Comparison of ENCODE assay signal across 10 cellular contexts in genomic region chr6:2158596-2159271, GRCh38.
DNase-seq lines count a peak whose midpoint lies in the region; ATAC-seq and TF ChIP-seq lines count a peak whose summit lies in the region.
"Had no signal": no experiment of that assay in that cellular context is flagged by ENCODE, and none has a peak within 500 bp of the region (broad histone marks: within the 10 kb centered on the region; RNA-seq: fewer than 3 reads in every experiment).

No MANE protein-coding gene starts in this region.

- H3K27ac Mint-ChIP-seq in chondrocyte (ENCODE audit: unreplicated experiment) (no peak overlapping the region), nephron (no peak overlapping the region)

- no peaks in the 10 kb centered on the region for H3K36me3 ChIP-seq in IMR-90 (ENCODE audit: control insufficient read depth, insufficient read depth, low read length)

- peak overlapping the region; percentile 97 for H4K5ac ChIP-seq in IMR-90 (ENCODE audit: low read depth, low read length)

- H3K27ac ChIP-seq in IMR-90 (ENCODE audit: insufficient read depth, low read length): peak overlapping the region; percentile 84; the same call in 1 of the 2 replicates

- peak overlapping the region in 1 of 2 experiments; percentile 28; a peak in 1 of 4 replicates for H4K8ac ChIP-seq in IMR-90 (ENCODE audit: low read depth in 2 of 2, low read length in 2 of 2)

- H3K9me3 Mint-ChIP-seq in chondrocyte (ENCODE audit: low read depth): no peaks in the 10 kb centered on the region
- H3K9me3 Mint-ChIP-seq in nephron: no peaks in the 10 kb centered on the region

- peaks cover 12% of the 10 kb centered on the region for H3K4me1 ChIP-seq in IMR-90 (ENCODE audit: control insufficient read depth, insufficient read depth, low read length)

- CTCF ChIA-PET in IMR-90 (lab: Yijun Ruan, JAX): no interaction called here

- H3K79me1 ChIP-seq in IMR-90 (ENCODE audit: low read depth in 1 of 2, low read length in 2 of 2): peaks cover 10 to 17% of the 10 kb centered on the region in 2 experiments

- peak overlapping the region; percentile 67; the same call in 1 of the 2 replicates for H2AK5ac ChIP-seq in IMR-90 (ENCODE audit: low read depth, low read length)

- H4K20me1 ChIP-seq in IMR-90 (ENCODE audit: insufficient read depth, low read length): no peaks in the 10 kb centered on the region

- H3K27me3 ChIP-seq in IMR-90 (ENCODE audit: control insufficient read depth, insufficient read depth, low read length): no peaks in the 10 kb centered on the region

- peak overlapping the region; percentile 53 for H2BK5ac ChIP-seq in IMR-90 (ENCODE audit: low read depth, low read length, poor library complexity, severe bottlenecking)

- no peak overlapping the region for H3K4me3 ChIP-seq in IMR-90 (ENCODE audit: insufficient read depth, low read depth, low read length)
- H3K4me3 ChIP-seq: SK-N-MC had no signal

- peak overlapping the region; percentile 67; the same call in 1 of the 2 replicates for H2BK20ac ChIP-seq in IMR-90 (ENCODE audit: low read depth, low read length)

- H3K4ac ChIP-seq in IMR-90 (ENCODE audit: low read depth, low read length): peak overlapping the region; percentile 64

- peak overlapping the region; percentile 51; the same call in 2 of the 3 replicates for H2BK15ac ChIP-seq in IMR-90 (ENCODE audit: low read depth, low read length)

- H3K56ac ChIP-seq in IMR-90 (ENCODE audit: extremely low read depth, insufficient read depth, low read length): no peak overlapping the region

- H4K91ac ChIP-seq in IMR-90 (ENCODE audit: insufficient read depth, low read depth, low read length): peak overlapping the region; percentile 30; the same call in 1 of the 2 replicates

- H3K9me3 ChIP-seq in IMR-90 (ENCODE audit: control insufficient read depth, insufficient read depth, low read length): no peaks in the 10 kb centered on the region

- no peak overlapping the region for H3K4me3 Mint-ChIP-seq in chondrocyte (ENCODE audit: unreplicated experiment)
- no peak overlapping the region for H3K4me3 Mint-ChIP-seq in nephron

- H3K9ac ChIP-seq in IMR-90 (ENCODE audit: low read depth, low read length): no peak overlapping the region

- H2BK120ac ChIP-seq in IMR-90 (ENCODE audit: low read depth, low read length): peak overlapping the region; percentile 47

- no peak overlapping the region for H2AFZ ChIP-seq in IMR-90 (replicated peaks; ENCODE audit: low read length, poor library complexity)

- in situ Hi-C loops in IMR-90 (cut with MboI; ENCODE audit: low sequenced_read_pairs): no loop called here

- H3K18ac ChIP-seq in IMR-90 (ENCODE audit: low read depth, low read length): peak overlapping the region; percentile 92

- 70% methylated on average over 6 of the region's 12 CpGs; no CpG with 5 or more reads in 1 of the 2 experiments for WGBS in IMR-90 (ENCODE audit: extremely low coverage in 2 of 2, insufficient read length in 1 of 2), 2 experiments

- DNase-seq in EL (peak; percentile 20), IMR-90 (peak; percentile 12), chondrocyte (ENCODE audit: low spot score) (no peak), DMS79 (lab: John Stamatoyannopoulos, UW) (no peak), NK-92 (lab: John Stamatoyannopoulos, UW; ENCODE audit: unreplicated experiment) (no peak)
- DNase-seq: activated naive CD4-positive, alpha-beta T cell; left cardiac atrium had no signal

- no peaks in the 10 kb centered on the region for H3K36me3 Mint-ChIP-seq in chondrocyte (ENCODE audit: low read depth)
- H3K36me3 Mint-ChIP-seq in nephron (ENCODE audit: low read depth): no peaks in the 10 kb centered on the region

- dilution Hi-C loops in IMR-90 (cut with HindIII; ENCODE audit: low sequenced_read_pairs, unreplicated experiment): no loop called here

- H3K9me1 ChIP-seq in IMR-90 (ENCODE audit: insufficient read depth, low read length): peaks cover 5% of the 10 kb centered on the region; the same call in 1 of the 2 replicates

- POLR2A ChIA-PET in IMR-90 (lab: Charles Lee; ENCODE audit: unreplicated experiment): no interaction called here

- ATAC-seq in IMR-90 (ENCODE audit: low read depth) (no peak), HG03139 (IDR thresholded peaks at IDR 0.05; ENCODE audit: unreplicated experiment) (no peak)

- peak overlapping the region; percentile 71 for H3K14ac ChIP-seq in IMR-90 (replicated peaks; ENCODE audit: low read depth, low read length)

- TF ChIP-seq POLR2A in IMR-90 (IDR thresholded peaks at IDR 0.05; ENCODE audit: low read depth, low read length): no peak

- H2AK9ac ChIP-seq in IMR-90 (replicated peaks; ENCODE audit: low read depth, low read length, poor library complexity): no peak overlapping the region

- H3K23ac ChIP-seq in IMR-90 (ENCODE audit: low read depth, low read length): no peak overlapping the region

- no peaks in the 10 kb centered on the region for H3K27me3 Mint-ChIP-seq in chondrocyte (ENCODE audit: low read depth)
- no peaks in the 10 kb centered on the region for H3K27me3 Mint-ChIP-seq in nephron (ENCODE audit: low read depth)

- TF ChIP-seq RAD21 in IMR-90 (IDR thresholded peaks at IDR 0.05; ENCODE audit: low read length): no peak

- peak; percentile 23; the same call in 1 of the 2 replicates for TF ChIP-seq CTCF in IMR-90 (conservative IDR thresholded peaks at IDR 0.05; ENCODE audit: low read depth, low read length)
- TF ChIP-seq CTCF in chondrocyte (IDR thresholded peaks at IDR 0.05): peak; percentile 74
- peak; percentile 29 to 46 (median 33) for TF ChIP-seq CTCF in nephron (IDR thresholded peaks at IDR 0.05; ENCODE audit: unreplicated experiment in 3 of 3)

- intact Hi-C loops in IMR-90 (cut with micrococcal nuclease): no loop called here

- no TSS peak for BruUV-seq in IMR-90 (replicated peaks; lab: Mats Ljungman, UMichigan)

- H3K4me1 Mint-ChIP-seq in chondrocyte (ENCODE audit: low read depth): peaks cover 57% of the 10 kb centered on the region
- peaks cover 3% of the 10 kb centered on the region for H3K4me1 Mint-ChIP-seq in nephron

- 0 out of 2 replicates have a peak overlapping the region, but pooled peaks have one; percentile 16 for H3K4me2 ChIP-seq in IMR-90 (ENCODE audit: low read depth, low read length)

TF ChIP-seq in IMR-90, 13 proteins besides CTCF, POLR2A, EP300 and RAD21:
- peak; percentile 67 for TF ChIP-seq CEBPB (IDR thresholded peaks at IDR 0.05; ENCODE audit: low read depth, low read length)
- no peak for TF ChIP-seq CHD1 (IDR thresholded peaks at IDR 0.05; ENCODE audit: low read depth, low read length)

Comparison
In these comparisons a context has a peak if more than half of its experiments do, and no peak if none do; other contexts are left out.
1. DNase-seq: peak in EL (single experiment) and IMR-90 (single experiment); none in chondrocyte (single experiment), DMS79 (single experiment) and NK-92 (single experiment).
2. CTCF ChIP-seq: peak in every context shown above with its lines; median percentile 74 in chondrocyte; 33 in nephron; 23 in IMR-90.